Comparison of ENCODE assay signal across 9 cellular contexts in genomic region chr3:179015551-179016020, GRCh38.
DNase-seq lines count a peak whose midpoint lies in the region; ATAC-seq, FAIRE-seq and TF ChIP-seq lines count a peak whose summit lies in the region.
"Had no signal": no experiment of that assay in that cellular context is flagged by ENCODE, and none has a peak within 500 bp of the region (broad histone marks: within the 10 kb centered on the region; RNA-seq: fewer than 3 reads in every experiment).

No MANE protein-coding gene starts in this region.

- H3K9me3 ChIP-seq in WERI-Rb-1 (ENCODE audit: severe bottlenecking): no peaks in the 10 kb centered on the region
- no peaks in the 10 kb centered on the region for H3K9me3 ChIP-seq in effector memory CD4-positive, alpha-beta T cell (ENCODE audit: control insufficient read depth, low read length)
- H3K9me3 ChIP-seq in tibial artery: no peaks in the 10 kb centered on the region

- no peak overlapping the region for H3K4me3 ChIP-seq in WERI-Rb-1 (ENCODE audit: low read depth, low read length)
- H3K4me3 ChIP-seq in effector memory CD4-positive, alpha-beta T cell (ENCODE audit: insufficient read depth, low read depth, low read length, poor library complexity, severe bottlenecking): no peak overlapping the region
- no peak overlapping the region for H3K4me3 ChIP-seq in tibial artery

- H3K27me3 ChIP-seq in WERI-Rb-1 (ENCODE audit: insufficient read depth, low read depth, severe bottlenecking) (no peaks in the 10 kb centered on the region), tibial artery (no peaks in the 10 kb centered on the region)
- no peaks in the 10 kb centered on the region for H3K27me3 ChIP-seq in effector memory CD4-positive, alpha-beta T cell (replicated peaks; ENCODE audit: control insufficient read depth, insufficient read depth, low read length, poor library complexity, severe bottlenecking)

- DNase-seq in D721Med (ENCODE audit: insufficient read length, low spot score) (no peak), NCI-H2227 (lab: John Stamatoyannopoulos, UW; ENCODE audit: unreplicated experiment) (peak; percentile 86), WERI-Rb-1 (peak; percentile 46), midbrain (lab: John Stamatoyannopoulos, UW) (peak; percentile 86), tibial artery (peak in 1 of 2 donors; percentile 24)
- DNase-seq in effector memory CD4-positive, alpha-beta T cell: peak in 2 of 3 donors; percentile 9 to 42

- FAIRE-seq in D721Med (lab: Jason Lieb, UNC): peak; percentile 86

- TF ChIP-seq CTCF in D721Med (IDR thresholded peaks at IDR 0.05; ENCODE audit: insufficient read depth, missing control alignments): peak; percentile 84
- peak; percentile 46 for TF ChIP-seq CTCF in WERI-Rb-1 (IDR thresholded peaks at IDR 0.05; ENCODE audit: low read depth, low read length)
- peak; percentile 85 to 91 for TF ChIP-seq CTCF in tibial artery (IDR thresholded peaks at IDR 0.05)

- H3K27ac ChIP-seq in WERI-Rb-1 (no peak overlapping the region), tibial artery (no peak overlapping the region)
- no peak overlapping the region for H3K27ac ChIP-seq in effector memory CD4-positive, alpha-beta T cell (ENCODE audit: insufficient read depth, low read length, poor library complexity, severe bottlenecking)
- H3K27ac ChIP-seq: epithelial cell of prostate had no signal

- no peaks in the 10 kb centered on the region for H3K4me1 ChIP-seq in effector memory CD4-positive, alpha-beta T cell (ENCODE audit: control insufficient read depth, insufficient read depth, low read length, poor library complexity, severe bottlenecking)
- H3K4me1 ChIP-seq in tibial artery: peaks cover 0 to 8% (median 0%) of the 10 kb centered on the region in 4 donors

- intact Hi-C loops in tibial artery (cut with DNase I; ENCODE audit: low total_unique reads): loop anchor here (5.0 kb wide), 1 partner anchor 302 kb away; no protein-coding TSS in a partner anchor

- ATAC-seq in GM19351 (IDR thresholded peaks at IDR 0.05; ENCODE audit: unreplicated experiment) (peak; percentile 61), HG03378 (IDR thresholded peaks at IDR 0.05; ENCODE audit: unreplicated experiment) (peak; percentile 73)

- no peaks in the 10 kb centered on the region for H3K36me3 ChIP-seq in WERI-Rb-1
- no peaks in the 10 kb centered on the region for H3K36me3 ChIP-seq in effector memory CD4-positive, alpha-beta T cell (ENCODE audit: control insufficient read depth, insufficient read depth, low read length)
- H3K36me3 ChIP-seq in tibial artery: no peaks in the 10 kb centered on the region
